ENCODE assay signal across 10 cellular contexts in genomic region chr1:61782771-61783170, GRCh38.
A peak's percentile ranks its signal among the peaks of the same experiment; 100 is the strongest.
DNase-seq lines count a peak whose midpoint lies in the region; ATAC-seq lines count a peak whose summit lies in the region.
"Had no signal": no experiment of that assay in that cellular context is flagged by ENCODE, and none has a peak within 500 bp of the region (broad histone marks: within the 10 kb centered on the region; RNA-seq: fewer than 3 reads in every experiment).

No MANE protein-coding gene starts in this region.

- ATAC-seq in GM18873 (IDR thresholded peaks at IDR 0.05; ENCODE audit: low FRiP score, unreplicated experiment) (peak; percentile 45), HG03108 (IDR thresholded peaks at IDR 0.05; ENCODE audit: unreplicated experiment) (peak; percentile 87), GM18502 (IDR thresholded peaks at IDR 0.05; ENCODE audit: poor library complexity, unreplicated experiment) (no peak), GM21367 (IDR thresholded peaks at IDR 0.05; ENCODE audit: unreplicated experiment) (no peak)
- ATAC-seq: body of pancreas had no signal

- DNase-seq in activated T-cell treated with anti-CD3 and anti-CD28 coated beads for 24 hours (ENCODE audit: low read depth): peak; percentile 7
- DNase-seq in stimulated activated CD4-positive, alpha-beta T cell treated with anti-CD3 and anti-CD28 coated beads, Interleukin-1b, Interleukin-23, amount 100 ng/mL, for 48 hours: peak; percentile 68
- DNase-seq in NCI-H187 (lab: John Stamatoyannopoulos, UW): no peak
- DNase-seq in NCI-H446 (lab: John Stamatoyannopoulos, UW): no peak
- DNase-seq: body of pancreas, NCI-H1092 had no signal

Comparison
In these comparisons a context has a peak if more than half of its experiments do, and no peak if none do; other contexts are left out.
1. ATAC-seq: peak in GM18873 (single experiment) and HG03108 (single experiment); none in GM18502 (single experiment) and GM21367 (single experiment).
2. DNase-seq: peak in activated T-cell treated with anti-CD3 and anti-CD28 coated beads for 24 hours (single experiment) and stimulated activated CD4-positive, alpha-beta T cell treated with anti-CD3 and anti-CD28 coated beads, Interleukin-1b, Interleukin-23, amount 100 ng/mL, for 48 hours (single experiment); none in NCI-H187 (0 of 2) and NCI-H446 (0 of 2).